Comparison of ENCODE assay signal across 8 cellular contexts in genomic region chr7:131105803-131106680, GRCh38.
A peak's percentile ranks its signal among the peaks of the same experiment; 100 is the strongest.
DNase-seq lines count a peak whose midpoint lies in the region; ATAC-seq and TF ChIP-seq lines count a peak whose summit lies in the region.

No MANE protein-coding gene starts in this region.

- H4K20me1 ChIP-seq in fibroblast of lung (ENCODE audit: control insufficient read depth, extremely low read depth, insufficient read depth, low read length) = no peaks in the 10 kb centered on the region

- peak overlapping the region; percentile 97 for H3K27ac ChIP-seq in fibroblast of lung (ENCODE audit: insufficient read depth, low read length)

- intact Hi-C loops in activated T-helper 1 cell treated with anti-CD3 and anti-CD28 coated beads, Interleukin-12 subunit alpha, Interleukin-12 subunit beta, Interleukin-2, Interleukin-4 antibody, amounts not matched to agents 30 ng/mL and 10 ng/mL and 1 ng/mL, durations not matched to agents 14 hours and 24 hours and 36 hours (cut with micrococcal nuclease) = loop anchor here (1.0 to 5.0 kb wide), 5 partner anchors 37 to 276 kb away; partner anchors contain the start of gene MKLN1

- H3K27me3 ChIP-seq in fibroblast of lung (ENCODE audit: control insufficient read depth, insufficient read depth, low read length) = no peaks in the 10 kb centered on the region

- DNase-seq in C1 segment of cervical spinal cord (lab: John Stamatoyannopoulos, UW) (peak; percentile 17 to 95 (median 81)), OCI-M1 (lab: John Stamatoyannopoulos, UW) (peak; percentile 61), fibroblast of lung (ENCODE audit: low read depth in 2 of 2) (peak; percentile 55 to 68)
- DNase-seq in activated T-helper 1 cell treated with anti-CD3 and anti-CD28 coated beads, Interleukin-12 subunit alpha, Interleukin-12 subunit beta, Interleukin-2, Interleukin-4 antibody, amounts not matched to agents 30 ng/mL and 10 ng/mL and 1 ng/mL, durations not matched to agents 14 hours and 24 hours and 36 hours (ENCODE audit: low spot score) = peak; percentile 79
- peak; percentile 93 for DNase-seq in natural killer cell treated with Interleukin-12 subunit alpha and Interleukin-12 subunit beta and Interleukin-15 and Interleukin-18, amount 100 ng/mL, for 72 hours (ENCODE audit: low spot score)
- peak; percentile 83 for DNase-seq in stimulated activated naive CD4-positive, alpha-beta T cell treated with Interleukin-2 at 50 U/mL for 16 hours (lab: John Stamatoyannopoulos, UW)

- TF ChIP-seq CTCF in fibroblast of lung (conservative IDR thresholded peaks at IDR 0.05 in 1 of 2, IDR thresholded peaks at IDR 0.05 in 1 of 2; ENCODE audit: low read depth in 1 of 2, low read length in 2 of 2) = no peak

- ATAC-seq in HG03442 (IDR thresholded peaks at IDR 0.05; ENCODE audit: unreplicated experiment) = peak; percentile 31
- peak; percentile 78 to 88 for ATAC-seq in natural killer cell treated with Interleukin-12 subunit alpha and Interleukin-12 subunit beta and Interleukin-15 and Interleukin-18, amount 100 ng/mL, for 72 hours

- H3K9ac ChIP-seq in fibroblast of lung (ENCODE audit: insufficient read depth, low read length) = peak overlapping the region; percentile 97

- peaks cover 26% of the 10 kb centered on the region for H3K36me3 Mint-ChIP-seq in activated T-helper 1 cell treated with anti-CD3 and anti-CD28 coated beads, Interleukin-12 subunit alpha, Interleukin-12 subunit beta, Interleukin-2, Interleukin-4 antibody, amounts not matched to agents 30 ng/mL and 10 ng/mL and 1 ng/mL, durations not matched to agents 14 hours and 24 hours and 36 hours (ENCODE audit: low read depth)
- H3K36me3 Mint-ChIP-seq in natural killer cell treated with Interleukin-12 subunit alpha and Interleukin-12 subunit beta and Interleukin-15 and Interleukin-18, amount 100 ng/mL, for 72 hours = peaks cover 6% of the 10 kb centered on the region

- peak overlapping the region; percentile 86 for H3K4me2 ChIP-seq in fibroblast of lung (ENCODE audit: extremely low read depth, insufficient read depth, low read length)

- peak overlapping the region; percentile 100 for H3K27ac Mint-ChIP-seq in activated T-helper 1 cell treated with anti-CD3 and anti-CD28 coated beads, Interleukin-12 subunit alpha, Interleukin-12 subunit beta, Interleukin-2, Interleukin-4 antibody, amounts not matched to agents 30 ng/mL and 10 ng/mL and 1 ng/mL, durations not matched to agents 14 hours and 24 hours and 36 hours
- peak overlapping the region; percentile 96 to 98 for H3K27ac Mint-ChIP-seq in natural killer cell treated with Interleukin-12 subunit alpha and Interleukin-12 subunit beta and Interleukin-15 and Interleukin-18, amount 100 ng/mL, for 72 hours

- no peaks in the 10 kb centered on the region for H3K36me3 ChIP-seq in fibroblast of lung (ENCODE audit: control insufficient read depth, insufficient read depth, low read length)

- peaks cover 87% of the 10 kb centered on the region for H3K79me2 ChIP-seq in fibroblast of lung (ENCODE audit: control insufficient read depth, insufficient read depth, low read length)

- no peak overlapping the region for H2AFZ ChIP-seq in fibroblast of lung (ENCODE audit: low read length)

- no peaks in the 10 kb centered on the region for H3K27me3 Mint-ChIP-seq in activated T-helper 1 cell treated with anti-CD3 and anti-CD28 coated beads, Interleukin-12 subunit alpha, Interleukin-12 subunit beta, Interleukin-2, Interleukin-4 antibody, amounts not matched to agents 30 ng/mL and 10 ng/mL and 1 ng/mL, durations not matched to agents 14 hours and 24 hours and 36 hours (ENCODE audit: insufficient read depth)
- no peaks in the 10 kb centered on the region for H3K27me3 Mint-ChIP-seq in natural killer cell treated with Interleukin-12 subunit alpha and Interleukin-12 subunit beta and Interleukin-15 and Interleukin-18, amount 100 ng/mL, for 72 hours

- peaks cover 60% of the 10 kb centered on the region for H3K4me1 Mint-ChIP-seq in activated T-helper 1 cell treated with anti-CD3 and anti-CD28 coated beads, Interleukin-12 subunit alpha, Interleukin-12 subunit beta, Interleukin-2, Interleukin-4 antibody, amounts not matched to agents 30 ng/mL and 10 ng/mL and 1 ng/mL, durations not matched to agents 14 hours and 24 hours and 36 hours (ENCODE audit: low read depth)
- H3K4me1 Mint-ChIP-seq in natural killer cell treated with Interleukin-12 subunit alpha and Interleukin-12 subunit beta and Interleukin-15 and Interleukin-18, amount 100 ng/mL, for 72 hours (ENCODE audit: low read depth in 2 of 2) = peaks cover 68 to 77% of the 10 kb centered on the region in 2 donors

- H3K9me3 Mint-ChIP-seq in activated T-helper 1 cell treated with anti-CD3 and anti-CD28 coated beads, Interleukin-12 subunit alpha, Interleukin-12 subunit beta, Interleukin-2, Interleukin-4 antibody, amounts not matched to agents 30 ng/mL and 10 ng/mL and 1 ng/mL, durations not matched to agents 14 hours and 24 hours and 36 hours = no peaks in the 10 kb centered on the region
- H3K9me3 Mint-ChIP-seq in natural killer cell treated with Interleukin-12 subunit alpha and Interleukin-12 subunit beta and Interleukin-15 and Interleukin-18, amount 100 ng/mL, for 72 hours = no peaks in the 10 kb centered on the region

- peak overlapping the region; percentile 99 for H3K4me3 Mint-ChIP-seq in activated T-helper 1 cell treated with anti-CD3 and anti-CD28 coated beads, Interleukin-12 subunit alpha, Interleukin-12 subunit beta, Interleukin-2, Interleukin-4 antibody, amounts not matched to agents 30 ng/mL and 10 ng/mL and 1 ng/mL, durations not matched to agents 14 hours and 24 hours and 36 hours
- H3K4me3 Mint-ChIP-seq in natural killer cell treated with Interleukin-12 subunit alpha and Interleukin-12 subunit beta and Interleukin-15 and Interleukin-18, amount 100 ng/mL, for 72 hours = peak overlapping the region; percentile 99

- peak overlapping the region; percentile 70 to 99 (median 90) for H3K4me3 ChIP-seq in fibroblast of lung (replicated peaks in 1 of 4; ENCODE audit: control extremely low read depth in 1 of 4, insufficient read depth in 1 of 4, low read depth in 3 of 4, low read length in 4 of 4)

- peaks cover 23% of the 10 kb centered on the region for H3K4me1 ChIP-seq in fibroblast of lung (ENCODE audit: control insufficient read depth, extremely low read depth, insufficient read depth, low read length)

- no peaks in the 10 kb centered on the region for H3K9me3 ChIP-seq in fibroblast of lung (ENCODE audit: control insufficient read depth, insufficient read depth, low read depth, low read length)

- peak; percentile 32 for TF ChIP-seq POLR2A in GM19193 (IDR thresholded peaks at IDR 0.05; ENCODE audit: extremely low read depth, insufficient read depth, insufficient read length)

Comparison
In these comparisons a context has a peak if more than half of its experiments do, and no peak if none do; other contexts are left out.
1. Peak in every context shown above with its lines: DNase-seq, ATAC-seq, H3K4me3 ChIP-seq and H3K27ac ChIP-seq.